1 cellular context compared by ENCODE assay signal in genomic region chr15:51912528-51912927, GRCh38.
TF ChIP-seq lines count a peak whose summit lies in the region.

No MANE protein-coding gene starts in this region.

TF ChIP-seq in HepG2, 621 proteins besides CTCF, POLR2A, EP300 and RAD21 (continued from another document):
- TF ChIP-seq PLSCR1 (CRISPR knock-in tag; IDR thresholded peaks at IDR 0.05; ENCODE audit: borderline replicate concordance) (no peak), TP53 (CRISPR knock-in tag; conservative IDR thresholded peaks at IDR 0.05) (no peak), FOSL2 (CRISPR knock-in tag; IDR thresholded peaks at IDR 0.05) (peak; percentile 61), ZSCAN21 (CRISPR knock-in tag; IDR thresholded peaks at IDR 0.05; ENCODE audit: borderline replicate concordance) (0 out of 2 replicates have a peak, but pooled peaks have one; percentile 34), RCOR2 (CRISPR knock-in tag; IDR thresholded peaks at IDR 0.05) (peak; percentile 36; the same call in 1 of the 2 replicates), NONO (IDR thresholded peaks at IDR 0.05) (no peak), NONO (CRISPR knock-in tag; conservative IDR thresholded peaks at IDR 0.05) (0 out of 2 replicates have a peak, but pooled peaks have one; percentile 23), KDM6A (CRISPR knock-in tag; IDR thresholded peaks at IDR 0.05; ENCODE audit: low read depth) (peak; percentile 66), ZNF331 (CRISPR knock-in tag; IDR thresholded peaks at IDR 0.05) (peak; percentile 36; the same call in 1 of the 2 replicates), HNF4G (IDR thresholded peaks at IDR 0.05; ENCODE audit: borderline replicate concordance, low read depth, low read length) (peak; percentile 88), HNF4G (CRISPR knock-in tag; IDR thresholded peaks at IDR 0.05; ENCODE audit: borderline replicate concordance, low read depth) (0 out of 2 replicates have a peak, but pooled peaks have one; percentile 32), POGZ (CRISPR knock-in tag; IDR thresholded peaks at IDR 0.05) (peak; percentile 65), ZFP91 (CRISPR knock-in tag; IDR thresholded peaks at IDR 0.05; ENCODE audit: borderline replicate concordance) (no peak)
- TF ChIP-seq, protein P1, sequence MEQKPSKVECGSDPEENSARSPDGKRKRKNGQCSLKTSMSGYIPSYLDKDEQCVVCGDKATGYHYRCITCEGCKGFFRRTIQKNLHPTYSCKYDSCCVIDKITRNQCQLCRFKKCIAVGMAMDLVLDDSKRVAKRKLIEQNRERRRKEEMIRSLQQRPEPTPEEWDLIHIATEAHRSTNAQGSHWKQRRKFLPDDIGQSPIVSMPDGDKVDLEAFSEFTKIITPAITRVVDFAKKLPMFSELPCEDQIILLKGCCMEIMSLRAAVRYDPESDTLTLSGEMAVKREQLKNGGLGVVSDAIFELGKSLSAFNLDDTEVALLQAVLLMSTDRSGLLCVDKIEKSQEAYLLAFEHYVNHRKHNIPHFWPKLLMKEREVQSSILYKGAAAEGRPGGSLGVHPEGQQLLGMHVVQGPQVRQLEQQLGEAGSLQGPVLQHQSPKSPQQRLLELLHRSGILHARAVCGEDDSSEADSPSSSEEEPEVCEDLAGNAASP (CRISPR knock-in tag; IDR thresholded peaks at IDR 0.05; ENCODE audit: borderline replicate concordance): 0 out of 2 replicates have a peak, but pooled peaks have one; percentile 30
